ENCODE assay signal across 7 cellular contexts in genomic region chr1:195159795-195160194, GRCh38.
DNase-seq lines count a peak whose midpoint lies in the region; ATAC-seq and TF ChIP-seq lines count a peak whose summit lies in the region.
"Not testable (repeated sequence)": the region's sequence is repeated elsewhere in the genome, so short reads cannot be mapped to it uniquely, and the experiment has no call there.

No MANE protein-coding gene starts in this region.

- ATAC-seq in GM23338 (0 out of 3 replicates have a peak, but pooled peaks have one; percentile 23), SK-N-SH treated with all-trans-retinoic acid at 6 μM for 48 hours (peak; percentile 40; the same call in 1 of the 3 replicates)
- not testable (repeated sequence) for ATAC-seq in central memory CD8-positive, alpha-beta T cell (replicated peaks; ENCODE audit: extremely low read depth, poor library complexity, severe bottlenecking)

- not testable (repeated sequence) for H2AFZ ChIP-seq in GM23338
- H2AFZ ChIP-seq in neural progenitor cell (replicated peaks): peak overlapping the region; percentile 3

- not testable (repeated sequence) for TF ChIP-seq CTCF in GM23338 (conservative IDR thresholded peaks at IDR 0.05; ENCODE audit: low read depth in 2 of 2); neural progenitor cell (IDR thresholded peaks at IDR 0.05)

- not testable (repeated sequence) for H3K27ac ChIP-seq in GM23338 (ENCODE audit: low read depth); neural progenitor cell

- peaks cover 20% of the 10 kb centered on the region for H3K4me1 ChIP-seq in GM23338 (ENCODE audit: insufficient read depth)
- not testable (repeated sequence) for H3K4me1 ChIP-seq in neural progenitor cell

- H3K4me2 ChIP-seq in GM23338: peak overlapping the region; percentile 64
- H3K4me2 ChIP-seq in neural progenitor cell: not testable (repeated sequence)

- H3K9me3 ChIP-seq in neural progenitor cell (ENCODE audit: low read depth): not testable (repeated sequence)

- DNase-seq in ELF-1 (ENCODE audit: low read depth, low spot score): peak; percentile 16
- peak; percentile 15 for DNase-seq in GM23338 (ENCODE audit: low spot score)
- DNase-seq in NAMALWA (ENCODE audit: low spot score): peak; percentile 7
- peak; percentile 5 for DNase-seq in OCI-M1 (lab: John Stamatoyannopoulos, UW)
- DNase-seq in central memory CD8-positive, alpha-beta T cell (ENCODE audit: low spot score in 2 of 2); neural progenitor cell (ENCODE audit: low spot score): not testable (repeated sequence)

- not testable (repeated sequence) for H3K4me3 Mint-ChIP-seq in GM23338; central memory CD8-positive, alpha-beta T cell; neural progenitor cell

- H4K20me1 ChIP-seq in GM23338 (replicated peaks; ENCODE audit: insufficient read depth); neural progenitor cell (ENCODE audit: low read depth): not testable (repeated sequence)

- H3K36me3 ChIP-seq in GM23338 (ENCODE audit: insufficient read depth); neural progenitor cell: not testable (repeated sequence)

- H3K9me3 Mint-ChIP-seq in GM23338; central memory CD8-positive, alpha-beta T cell; neural progenitor cell: not testable (repeated sequence)

- H3F3A ChIP-seq in GM23338 (replicated peaks; ENCODE audit: low read depth); neural progenitor cell (ENCODE audit: low read depth): not testable (repeated sequence)

- not testable (repeated sequence) for H3K27ac Mint-ChIP-seq in GM23338, neural progenitor cell
- peak overlapping the region; percentile 37 for H3K27ac Mint-ChIP-seq in central memory CD8-positive, alpha-beta T cell (ENCODE audit: low read depth)

- H3K27me3 ChIP-seq in GM23338 (ENCODE audit: insufficient read depth); neural progenitor cell: not testable (repeated sequence)

- not testable (repeated sequence) for H3K9me2 ChIP-seq in GM23338 (ENCODE audit: insufficient read depth)

- not testable (repeated sequence) for H3K36me3 Mint-ChIP-seq in GM23338 (ENCODE audit: low read depth); central memory CD8-positive, alpha-beta T cell (ENCODE audit: insufficient read depth); neural progenitor cell

- H3K27me3 Mint-ChIP-seq in GM23338 (ENCODE audit: insufficient read depth, low read depth, poor library complexity); central memory CD8-positive, alpha-beta T cell; neural progenitor cell (ENCODE audit: insufficient read depth, low read depth): not testable (repeated sequence)

- not testable (repeated sequence) for H3K4me3 ChIP-seq in GM23338, neural progenitor cell

- not testable (repeated sequence) for H3K79me2 ChIP-seq in GM23338 (replicated peaks; ENCODE audit: insufficient read depth); neural progenitor cell (ENCODE audit: low read depth)

- H3K4me1 Mint-ChIP-seq in GM23338; central memory CD8-positive, alpha-beta T cell; neural progenitor cell: not testable (repeated sequence)

- H3K9ac ChIP-seq in neural progenitor cell: not testable (repeated sequence)
